ENCODE assay signal across 8 cellular contexts in genomic region chr6:27608916-27609883, GRCh38.
A peak's percentile ranks its signal among the peaks of the same experiment; 100 is the strongest.
DNase-seq lines count a peak whose midpoint lies in the region; ATAC-seq and TF ChIP-seq lines count a peak whose summit lies in the region.

No MANE protein-coding gene starts in this region.

- POLR2A ChIA-PET in GM10248 (lab: Yijun Ruan, JAX), result no interaction called here

- H3K27me3 ChIP-seq in dorsolateral prefrontal cortex, result peaks cover 0 to 89% (median 51%) of the 10 kb centered on the region in 45 donors

- DNase-seq in GM10248 (ENCODE audit: extremely low spot score), result peak; percentile 50
- DNase-seq in NCI-H748 treated with DMSO at 0.1 percent for 48 hours (lab: John Stamatoyannopoulos, UW), result peak; percentile 42
- no peak for DNase-seq in dorsolateral prefrontal cortex
- DNase-seq in pulmonary artery endothelial cell (ENCODE audit: low read depth, low spot score), result peak; percentile 22
- no peak for DNase-seq in NCI-H2081 treated with DMSO at 0.1 percent for 48 hours (lab: John Stamatoyannopoulos, UW)
- DNase-seq in NCI-H1436 (lab: John Stamatoyannopoulos, UW), result no peak

- intact Hi-C loops in dorsolateral prefrontal cortex (cut with DNase I), result no loop called here

- CTCF ChIA-PET in GM10248 (lab: Yijun Ruan, JAX), result interaction anchor here (0.7 to 4.1 kb wide), 37 partner anchors 9 to 432 kb away, joined by 3 to 27 read pairs (median 4); partner anchors contain the start of genes POM121L2 and ZNF184

- H3K27ac ChIP-seq in 22Rv1 (no peak overlapping the region), dorsolateral prefrontal cortex (no peak overlapping the region)

- ATAC-seq in GM18867 (IDR thresholded peaks at IDR 0.05; ENCODE audit: unreplicated experiment), result no peak

- TF ChIP-seq CTCF in 22Rv1 (IDR thresholded peaks at IDR 0.05), result peak; percentile 96
- TF ChIP-seq CTCF in GM10248 (IDR thresholded peaks at IDR 0.05; ENCODE audit: control extremely low read depth, extremely low read depth, low read depth, missing control alignments), result peak; percentile 80
- TF ChIP-seq CTCF in dorsolateral prefrontal cortex (IDR thresholded peaks at IDR 0.05 in 54 of 56, conservative IDR thresholded peaks at IDR 0.05 in 2 of 56; ENCODE audit: low read depth in 1 of 56, partially characterized antibody in 56 of 56), result peak in 35 of 56 donors; percentile 8 to 52 (median 30)

- no peak overlapping the region for H3K4me3 ChIP-seq in dorsolateral prefrontal cortex

Comparison
In these comparisons a context has a peak if more than half of its experiments do, and no peak if none do; other contexts are left out.
1. CTCF ChIP-seq: peak in every context shown above with its lines; median percentile 96 in 22Rv1; 80 in GM10248; 30 in dorsolateral prefrontal cortex.
2. DNase-seq: peak in GM10248 (single experiment), NCI-H748 treated with DMSO at 0.1 percent for 48 hours (single experiment) and pulmonary artery endothelial cell (single experiment); none in dorsolateral prefrontal cortex (0 of 10), NCI-H2081 treated with DMSO at 0.1 percent for 48 hours (single experiment) and NCI-H1436 (single experiment).